12 cellular contexts compared by ENCODE assay signal in genomic region chr14:96889091-96889490, GRCh38.
DNase-seq lines count a peak whose midpoint lies in the region; TF ChIP-seq lines count a peak whose summit lies in the region.
"Had no signal": no experiment of that assay in that cellular context is flagged by ENCODE, and none has a peak within 500 bp of the region (broad histone marks: within the 10 kb centered on the region; RNA-seq: fewer than 3 reads in every experiment).

No MANE protein-coding gene starts in this region.

- H3K4me1 Mint-ChIP-seq in Calu3 (ENCODE audit: low read depth, unreplicated experiment) = no peaks in the 10 kb centered on the region

- H3K9me3 Mint-ChIP-seq in Calu3 (ENCODE audit: low read depth, unreplicated experiment) = no peaks in the 10 kb centered on the region

- no peaks in the 10 kb centered on the region for H3K27me3 Mint-ChIP-seq in Calu3 (ENCODE audit: unreplicated experiment)

- DNase-seq in BE2C = peak; percentile 56
- DNase-seq in SK-N-MC (ENCODE audit: low read depth, low spot score) = no peak
- DNase-seq in iPS-NIHi11 (ENCODE audit: low spot score) = peak; percentile 12
- DNase-seq in Calu3 = no peak
- no peak for DNase-seq in transverse colon
- no peak for DNase-seq in COLO668 (lab: John Stamatoyannopoulos, UW; ENCODE audit: unreplicated experiment)
- DNase-seq: Caco-2, GM23248, NCI-H1930, PC-3 had no signal

- no peak overlapping the region for H3K27ac Mint-ChIP-seq in Calu3 (ENCODE audit: unreplicated experiment)

- H3K9me3 ChIP-seq in BE2C (no peaks in the 10 kb centered on the region), HEK293 (ENCODE audit: control insufficient read depth, insufficient read depth, low read depth, low read length) (no peaks in the 10 kb centered on the region), SK-N-MC (ENCODE audit: low read depth, low read length) (no peaks in the 10 kb centered on the region), transverse colon (no peaks in the 10 kb centered on the region)
- H3K9me3 ChIP-seq: Caco-2 had no signal

- POLR2A ChIA-PET in HEK293 (lab: Yijun Ruan, JAX) = no interaction called here

- H3K27ac ChIP-seq in HEK293 (ENCODE audit: extremely low read depth, low read depth, low read length) (no peak overlapping the region), SK-N-MC (peak overlapping the region; percentile 32; the same call in 1 of the 2 replicates), transverse colon (no peak overlapping the region)
- H3K27ac ChIP-seq: GM23248, RWPE1 had no signal

- no peaks in the 10 kb centered on the region for H3K27me3 ChIP-seq in BE2C
- H3K27me3 ChIP-seq in transverse colon = no peaks in the 10 kb centered on the region

- no peak overlapping the region for H3K4me3 Mint-ChIP-seq in Calu3 (ENCODE audit: low read depth, unreplicated experiment)

- peak overlapping the region; percentile 48 for H3K4me3 ChIP-seq in BE2C (ENCODE audit: low read depth, low read length)
- no peak overlapping the region for H3K4me3 ChIP-seq in HEK293 (ENCODE audit: low read depth, low read length)
- peak overlapping the region; percentile 23; the same call in 1 of the 2 replicates for H3K4me3 ChIP-seq in SK-N-MC
- no peak overlapping the region for H3K4me3 ChIP-seq in transverse colon
- H3K4me3 ChIP-seq: GM23248 had no signal

- TF ChIP-seq POLR2A in transverse colon (IDR thresholded peaks at IDR 0.05) = no peak

- TF ChIP-seq EP300 in transverse colon (IDR thresholded peaks at IDR 0.05; ENCODE audit: low read depth) = no peak

- BruUV-seq in Calu3 (replicated peaks; lab: Mats Ljungman, UMichigan) = no TSS peak

- H3K36me3 Mint-ChIP-seq in Calu3 (ENCODE audit: insufficient read depth, unreplicated experiment) = peaks cover 2% of the 10 kb centered on the region

- H3K4me1 ChIP-seq in BE2C (peaks cover 30% of the 10 kb centered on the region), HEK293 (ENCODE audit: control insufficient read depth, insufficient read depth, low read length) (peaks cover 15% of the 10 kb centered on the region), transverse colon (no peaks in the 10 kb centered on the region)
- H3K4me1 ChIP-seq: Caco-2 had no signal

- in situ Hi-C loops in transverse colon (cut with MboI; ENCODE audit: low pct_ligation_motif_present in 1 of 4, low pct_unique_long_range_greater_than_20kb in 1 of 4, low sequenced_read_pairs in 3 of 4) = no loop called here

- no peaks in the 10 kb centered on the region for H3K36me3 ChIP-seq in BE2C
- no peaks in the 10 kb centered on the region for H3K36me3 ChIP-seq in HEK293 (ENCODE audit: control insufficient read depth in 2 of 2, insufficient read depth in 1 of 2, low read length in 2 of 2)
- no peaks in the 10 kb centered on the region for H3K36me3 ChIP-seq in SK-N-MC (ENCODE audit: insufficient read depth, low read length)
- no peaks in the 10 kb centered on the region for H3K36me3 ChIP-seq in transverse colon

- intact Hi-C loops in Calu3 (cut with micrococcal nuclease; ENCODE audit: unreplicated experiment) (no loop called here), transverse colon (cut with DNase I; ENCODE audit: low total_unique reads) (no loop called here)

- WGBS in transverse colon (ENCODE audit: low coverage in 1 of 2), 2 donors = 65 to 76% methylated on average over 5 of the region's 5 CpGs

- CTCF ChIA-PET in HEK293 (lab: Yijun Ruan, JAX) = no interaction called here
- CTCF ChIA-PET in Calu3 (lab: Charles Lee) = no interaction called here

- TF ChIP-seq CTCF in BE2C (IDR thresholded peaks at IDR 0.05; ENCODE audit: low read depth, low read length) (no peak), HEK293 (tag by site-specific recombination; IDR thresholded peaks at IDR 0.05) (no peak), Calu3 (IDR thresholded peaks at IDR 0.05; ENCODE audit: unreplicated experiment) (no peak), transverse colon (IDR thresholded peaks at IDR 0.05) (no peak)

- H3K9ac ChIP-seq in SK-N-MC (ENCODE audit: insufficient read length) = no peak overlapping the region
- H3K9ac ChIP-seq: GM23248 had no signal

TF ChIP-seq in HEK293, 187 proteins besides CTCF, POLR2A, EP300 and RAD21:
- TF ChIP-seq KLF16 (tag by site-specific recombination; IDR thresholded peaks at IDR 0.05) (no peak), ELK4 (IDR thresholded peaks at IDR 0.05; ENCODE audit: borderline replicate concordance, low read depth, low read length) (no peak), ZBTB44 (tag by site-specific recombination; IDR thresholded peaks at IDR 0.05) (0 out of 2 replicates have a peak, but pooled peaks have one; percentile 17), ZFP37 (tag by site-specific recombination; IDR thresholded peaks at IDR 0.05) (no peak), WT1 (tag by site-specific recombination; IDR thresholded peaks at IDR 0.05) (no peak), ZNF350 (tag by site-specific recombination; IDR thresholded peaks at IDR 0.05) (no peak)
TF ChIP-seq in HEK293: peak in this region for 1.

Comparison
In these comparisons a context has a peak if more than half of its experiments do, and no peak if none do; other contexts are left out.
1. DNase-seq: peak in BE2C (single experiment) and iPS-NIHi11 (single experiment); none in SK-N-MC (single experiment), Calu3 (single experiment), transverse colon (single experiment) and COLO668 (single experiment).
2. H3K4me3 ChIP-seq: peak in BE2C (single experiment) and SK-N-MC (single experiment); none in HEK293 (single experiment) and transverse colon (0 of 4).